In the genomic region with DNA sequence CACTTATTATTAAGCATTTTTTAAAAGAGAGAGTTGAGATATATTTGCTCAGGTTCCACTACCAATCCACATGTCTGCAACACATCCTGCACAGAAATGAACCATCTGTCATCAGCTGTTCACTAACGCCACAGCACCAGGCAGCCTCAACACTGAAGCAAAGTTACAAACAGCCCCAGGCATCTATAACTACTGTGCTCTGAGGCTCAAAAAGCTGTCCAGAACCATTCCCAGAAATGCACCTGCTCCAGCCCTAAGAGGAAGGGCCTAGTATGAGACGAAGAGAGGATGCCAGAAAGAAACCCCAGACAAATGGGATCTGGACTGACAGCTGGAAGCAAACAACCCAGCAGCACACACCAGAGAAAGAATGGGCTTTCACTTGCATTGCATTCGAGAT, we compare ENCODE assay signal across 13 cellular contexts.
DNase-seq lines count a peak whose midpoint lies in the region; ATAC-seq, FAIRE-seq and TF ChIP-seq lines count a peak whose summit lies in the region.
"Had no signal": no experiment of that assay in that cellular context is flagged by ENCODE, and none has a peak within 500 bp of the region (broad histone marks: within the 10 kb centered on the region; RNA-seq: fewer than 3 reads in every experiment).

No MANE protein-coding gene starts in this region.

- no peaks in the 10 kb centered on the region for H3K9me3 Mint-ChIP-seq in activated naive CD4-positive, alpha-beta T cell treated with anti-CD3 and anti-CD28 coated beads, Interleukin-2, amount 50 U/mL, for 72 hours
- H3K9me3 Mint-ChIP-seq in effector memory CD8-positive, alpha-beta T cell = no peaks in the 10 kb centered on the region
- H3K9me3 Mint-ChIP-seq in stimulated activated naive B cell treated with anti-CD40 and anti-IgM and Interleukin-4, amounts not matched to agents 10 μg/mL and 1 μg/mL and 100 μg/mL, for 72 hours = no peaks in the 10 kb centered on the region
- H3K9me3 Mint-ChIP-seq in activated CD8-positive, alpha-beta memory T cell treated with anti-CD3 and anti-CD28 coated beads, Interleukin-2, amount 10 ng/mL, durations not matched to agents 7 days and 5 days (ENCODE audit: low read depth) = no peaks in the 10 kb centered on the region

- no peak for ATAC-seq in activated naive CD4-positive, alpha-beta T cell treated with anti-CD3 and anti-CD28 coated beads, Interleukin-2, amount 50 U/mL, for 72 hours
- no peak for ATAC-seq in effector memory CD8-positive, alpha-beta T cell (replicated peaks)
- no peak for ATAC-seq in stimulated activated naive B cell treated with anti-CD40 and anti-IgM and Interleukin-4, amounts not matched to agents 10 μg/mL and 1 μg/mL and 100 μg/mL, for 72 hours (replicated peaks)
- no peak for ATAC-seq in activated CD8-positive, alpha-beta memory T cell treated with anti-CD3 and anti-CD28 coated beads, Interleukin-2, amount 10 ng/mL, durations not matched to agents 7 days and 5 days
- ATAC-seq: pancreas had no signal

- intact Hi-C loops in kidney (cut with DNase I) = no loop called here

- no peak overlapping the region for H3K27ac ChIP-seq in kidney (ENCODE audit: low read depth in 2 of 2, low read length in 2 of 2)
- H3K27ac ChIP-seq: pancreas had no signal

- H3K4me1 ChIP-seq in kidney (ENCODE audit: control insufficient read depth in 1 of 2, insufficient read depth in 1 of 2, low read depth in 1 of 2, low read length in 2 of 2) = no peaks in the 10 kb centered on the region

- CTCF ChIA-PET in activated CD8-positive, alpha-beta memory T cell treated with anti-CD3 and anti-CD28 coated beads, Interleukin-2, amount 10 ng/mL, durations not matched to agents 7 days and 5 days (lab: Charles Lee) = no interaction called here

- H3K27ac Mint-ChIP-seq in activated naive CD4-positive, alpha-beta T cell treated with anti-CD3 and anti-CD28 coated beads, Interleukin-2, amount 50 U/mL, for 72 hours = peak overlapping the region; percentile 77 to 82
- peak overlapping the region; percentile 42 to 70 for H3K27ac Mint-ChIP-seq in effector memory CD8-positive, alpha-beta T cell
- H3K27ac Mint-ChIP-seq in stimulated activated naive B cell treated with anti-CD40 and anti-IgM and Interleukin-4, amounts not matched to agents 10 μg/mL and 1 μg/mL and 100 μg/mL, for 72 hours = peak overlapping the region; percentile 48
- H3K27ac Mint-ChIP-seq in activated CD8-positive, alpha-beta memory T cell treated with anti-CD3 and anti-CD28 coated beads, Interleukin-2, amount 10 ng/mL, durations not matched to agents 7 days and 5 days = no peak overlapping the region

- no peak overlapping the region for H3K9ac ChIP-seq in kidney (ENCODE audit: low read length in 2 of 2)

- H3K36me3 Mint-ChIP-seq in activated naive CD4-positive, alpha-beta T cell treated with anti-CD3 and anti-CD28 coated beads, Interleukin-2, amount 50 U/mL, for 72 hours = no peaks in the 10 kb centered on the region
- peaks cover 2% of the 10 kb centered on the region for H3K36me3 Mint-ChIP-seq in effector memory CD8-positive, alpha-beta T cell (ENCODE audit: insufficient read depth)
- H3K36me3 Mint-ChIP-seq in stimulated activated naive B cell treated with anti-CD40 and anti-IgM and Interleukin-4, amounts not matched to agents 10 μg/mL and 1 μg/mL and 100 μg/mL, for 72 hours = peaks cover 1 to 12% of the 10 kb centered on the region in 2 donors
- peaks cover 19% of the 10 kb centered on the region for H3K36me3 Mint-ChIP-seq in activated CD8-positive, alpha-beta memory T cell treated with anti-CD3 and anti-CD28 coated beads, Interleukin-2, amount 10 ng/mL, durations not matched to agents 7 days and 5 days

- no peak overlapping the region for H3K4me3 ChIP-seq in kidney (ENCODE audit: low read length in 2 of 2)
- H3K4me3 ChIP-seq: pancreas, tibial nerve had no signal

- DNase-seq in activated naive CD4-positive, alpha-beta T cell treated with anti-CD3 and anti-CD28 coated beads, Interleukin-2, amount 50 U/mL, for 72 hours (ENCODE audit: low spot score in 2 of 2) = no peak
- DNase-seq in activated naive CD4-positive, alpha-beta T cell treated with anti-CD3 and anti-CD28 coated beads, Interleukin-2, amount 50 U/mL, for 16 hours = no peak
- peak; percentile 30 to 69 for DNase-seq in NCI-H526 (lab: John Stamatoyannopoulos, UW)
- no peak for DNase-seq in effector memory CD8-positive, alpha-beta T cell
- DNase-seq in stimulated activated naive B cell treated with anti-CD40 and anti-IgM and Interleukin-4, amounts not matched to agents 10 μg/mL and 1 μg/mL and 100 μg/mL, for 72 hours = no peak
- DNase-seq in activated CD8-positive, alpha-beta memory T cell treated with anti-CD3 and anti-CD28 coated beads, Interleukin-2, amount 10 ng/mL, durations not matched to agents 7 days and 5 days = no peak
- DNase-seq in kidney = no peak
- DNase-seq in NCI-H2227 treated with DMSO at 0.1 percent for 48 hours (lab: John Stamatoyannopoulos, UW) = no peak
- DNase-seq: activated T-cell treated with anti-CD3 and anti-CD28 coated beads, Interleukin-2, amount 50 U/mL, for 48 hours; effector CD8-positive, alpha-beta T cell; pancreas; T-helper 2 cell had no signal

- no peak overlapping the region for H3K4me3 Mint-ChIP-seq in effector memory CD8-positive, alpha-beta T cell
- no peak overlapping the region for H3K4me3 Mint-ChIP-seq in stimulated activated naive B cell treated with anti-CD40 and anti-IgM and Interleukin-4, amounts not matched to agents 10 μg/mL and 1 μg/mL and 100 μg/mL, for 72 hours
- no peak overlapping the region for H3K4me3 Mint-ChIP-seq in activated CD8-positive, alpha-beta memory T cell treated with anti-CD3 and anti-CD28 coated beads, Interleukin-2, amount 10 ng/mL, durations not matched to agents 7 days and 5 days

- no peaks in the 10 kb centered on the region for H3K27me3 Mint-ChIP-seq in effector memory CD8-positive, alpha-beta T cell
- H3K27me3 Mint-ChIP-seq in stimulated activated naive B cell treated with anti-CD40 and anti-IgM and Interleukin-4, amounts not matched to agents 10 μg/mL and 1 μg/mL and 100 μg/mL, for 72 hours = no peaks in the 10 kb centered on the region
- no peaks in the 10 kb centered on the region for H3K27me3 Mint-ChIP-seq in activated CD8-positive, alpha-beta memory T cell treated with anti-CD3 and anti-CD28 coated beads, Interleukin-2, amount 10 ng/mL, durations not matched to agents 7 days and 5 days

- no peaks in the 10 kb centered on the region for H3K9me3 ChIP-seq in kidney (ENCODE audit: control insufficient read depth in 1 of 2, low read length in 2 of 2)
- H3K9me3 ChIP-seq: pancreas, tibial nerve had no signal

- no peak for TF ChIP-seq CTCF in kidney (IDR thresholded peaks at IDR 0.05; ENCODE audit: borderline replicate concordance, extremely low read depth, insufficient read depth)

- peaks cover 27 to 35% of the 10 kb centered on the region in 2 donors for H3K4me1 Mint-ChIP-seq in effector memory CD8-positive, alpha-beta T cell (ENCODE audit: low read depth in 2 of 2)
- peaks cover 33 to 54% of the 10 kb centered on the region in 2 donors for H3K4me1 Mint-ChIP-seq in stimulated activated naive B cell treated with anti-CD40 and anti-IgM and Interleukin-4, amounts not matched to agents 10 μg/mL and 1 μg/mL and 100 μg/mL, for 72 hours
- peaks cover 24% of the 10 kb centered on the region for H3K4me1 Mint-ChIP-seq in activated CD8-positive, alpha-beta memory T cell treated with anti-CD3 and anti-CD28 coated beads, Interleukin-2, amount 10 ng/mL, durations not matched to agents 7 days and 5 days

- FAIRE-seq in kidney (lab: Jason Lieb, UNC) = no peak
- FAIRE-seq: pancreas had no signal

- H3K36me3 ChIP-seq in kidney (ENCODE audit: control insufficient read depth in 1 of 2, insufficient read depth in 2 of 2, low read length in 2 of 2) = no peaks in the 10 kb centered on the region
- H3K36me3 ChIP-seq: pancreas, tibial nerve had no signal

Comparison
In these comparisons a context has a peak if more than half of its experiments do, and no peak if none do; other contexts are left out.
1. DNase-seq: peak in NCI-H526 (2 of 2); none in activated naive CD4-positive, alpha-beta T cell treated with anti-CD3 and anti-CD28 coated beads, Interleukin-2, amount 50 U/mL, for 72 hours (0 of 2), activated naive CD4-positive, alpha-beta T cell treated with anti-CD3 and anti-CD28 coated beads, Interleukin-2, amount 50 U/mL, for 16 hours (single experiment), effector memory CD8-positive, alpha-beta T cell (0 of 3), stimulated activated naive B cell treated with anti-CD40 and anti-IgM and Interleukin-4, amounts not matched to agents 10 μg/mL and 1 μg/mL and 100 μg/mL, for 72 hours (single experiment), activated CD8-positive, alpha-beta memory T cell treated with anti-CD3 and anti-CD28 coated beads, Interleukin-2, amount 10 ng/mL, durations not matched to agents 7 days and 5 days (single experiment), kidney (single experiment) and NCI-H2227 treated with DMSO at 0.1 percent for 48 hours (single experiment).